In the genomic region with DNA sequence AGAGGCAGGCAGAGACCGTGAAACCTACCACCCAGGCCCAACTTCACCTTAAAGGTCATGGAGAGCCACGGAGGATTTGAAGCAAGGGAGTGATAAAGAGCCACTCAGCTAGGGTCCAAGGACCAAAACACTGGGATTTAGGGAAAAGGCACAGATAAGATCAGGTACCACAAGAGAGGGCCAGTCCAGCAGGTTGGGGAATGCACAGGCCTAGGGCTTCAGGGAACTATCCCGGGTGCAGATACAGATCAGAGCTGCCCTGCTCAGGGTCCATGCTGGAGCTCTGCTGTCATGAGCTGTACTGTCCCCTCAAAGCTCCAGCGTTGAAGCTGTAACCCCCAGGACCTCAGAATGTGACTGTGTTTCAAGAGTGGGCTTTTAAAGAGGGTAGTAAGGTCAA, we compare ENCODE assay signal across 26 cellular contexts.
"Had no signal": no experiment of that assay in that cellular context is flagged by ENCODE, and none has a peak within 500 bp of the region (broad histone marks: within the 10 kb centered on the region; RNA-seq: fewer than 3 reads in every experiment).

No MANE protein-coding gene starts in this region.

- H3K27ac Mint-ChIP-seq: activated naive CD4-positive, alpha-beta T cell treated with anti-CD3 and anti-CD28 coated beads, Interleukin-2, amount 10 ng/mL, durations not matched to agents 7 days and 5 days; activated naive CD8-positive, alpha-beta T cell treated with anti-CD3 and anti-CD28 coated beads, Interleukin-2, amount 10 ng/mL, durations not matched to agents 7 days and 5 days; dendritic cell treated with granulocyte-macrophage colony-stimulating factor and Interleukin-4, amounts not matched to agents 40 ng/mL and 50 ng/mL, for 4 days had no signal

- H3K4me1 ChIP-seq: parathyroid adenoma, right atrium auricular region, testis, uterus had no signal

- H3K36me3 Mint-ChIP-seq: activated naive CD4-positive, alpha-beta T cell treated with anti-CD3 and anti-CD28 coated beads, Interleukin-2, amount 10 ng/mL, durations not matched to agents 7 days and 5 days; activated naive CD8-positive, alpha-beta T cell treated with anti-CD3 and anti-CD28 coated beads, Interleukin-2, amount 10 ng/mL, durations not matched to agents 7 days and 5 days had no signal

- H3K9me3 ChIP-seq: esophagus squamous epithelium, right atrium auricular region, testis, transverse colon, uterus had no signal

- H3K4me3 ChIP-seq: esophagus squamous epithelium, right atrium auricular region, testis, transverse colon, uterus had no signal

- DNase-seq: activated CD4-positive, alpha-beta T cell treated with anti-CD3 and anti-CD28 coated beads for 48 hours; activated CD4-positive, alpha-beta T cell treated with anti-CD3 and anti-CD28 coated beads, Interleukin-2, amount 50 U/mL, for 48 hours; activated CD8-positive, alpha-beta memory T cell treated with anti-CD3 and anti-CD28 coated beads for 24 hours; activated gamma-delta T cell; activated naive CD4-positive, alpha-beta T cell treated with anti-CD3 and anti-CD28 coated beads, Interleukin-2, amount 10 ng/mL, durations not matched to agents 7 days and 5 days; activated naive CD8-positive, alpha-beta T cell treated with anti-CD3 and anti-CD28 coated beads, Interleukin-2, amount 10 ng/mL, durations not matched to agents 7 days and 5 days; brain microvascular endothelial cell; central memory CD4-positive, alpha-beta T cell; esophagus squamous epithelium; foreskin melanocyte; left ventricle myocardium superior; midbrain; naive thymus-derived CD4-positive, alpha-beta T cell; nucleus accumbens; stimulated activated CD4-positive, alpha-beta T cell treated with anti-CD3 and anti-CD28 coated beads, Interleukin-15, amount 100 ng/mL, for 24 hours; stimulated activated CD4-positive, alpha-beta T cell treated with anti-CD3 and anti-CD28 coated beads, Interleukin-2, amount 100 ng/mL, for 24 hours; stimulated activated naive CD4-positive, alpha-beta T cell; testis; transverse colon; uterus had no signal

- H3K36me3 ChIP-seq: brain microvascular endothelial cell, right atrium auricular region, transverse colon, uterus had no signal

- H3K27ac ChIP-seq: epithelial cell of prostate, parathyroid adenoma, right atrium auricular region, testis, uterus, VCaP had no signal

- H3K27me3 ChIP-seq: brain microvascular endothelial cell, esophagus squamous epithelium, right atrium auricular region, testis, transverse colon, uterus had no signal

- H3K9me3 Mint-ChIP-seq: activated naive CD4-positive, alpha-beta T cell treated with anti-CD3 and anti-CD28 coated beads, Interleukin-2, amount 10 ng/mL, durations not matched to agents 7 days and 5 days; activated naive CD8-positive, alpha-beta T cell treated with anti-CD3 and anti-CD28 coated beads, Interleukin-2, amount 10 ng/mL, durations not matched to agents 7 days and 5 days; dendritic cell treated with granulocyte-macrophage colony-stimulating factor and Interleukin-4, amounts not matched to agents 40 ng/mL and 50 ng/mL, for 4 days; naive thymus-derived CD4-positive, alpha-beta T cell had no signal

- H3K4me3 Mint-ChIP-seq: activated naive CD4-positive, alpha-beta T cell treated with anti-CD3 and anti-CD28 coated beads, Interleukin-2, amount 10 ng/mL, durations not matched to agents 7 days and 5 days; activated naive CD8-positive, alpha-beta T cell treated with anti-CD3 and anti-CD28 coated beads, Interleukin-2, amount 10 ng/mL, durations not matched to agents 7 days and 5 days; dendritic cell treated with granulocyte-macrophage colony-stimulating factor and Interleukin-4, amounts not matched to agents 40 ng/mL and 50 ng/mL, for 4 days; naive thymus-derived CD4-positive, alpha-beta T cell had no signal

- H2AFZ ChIP-seq: parathyroid adenoma had no signal

- ATAC-seq: activated CD4-positive, CD25-positive, alpha-beta regulatory T cell treated with anti-CD3 and anti-CD28 coated beads, Interleukin-2, amount 50 U/mL, for 24 hours; left ventricle myocardium superior; naive thymus-derived CD4-positive, alpha-beta T cell had no signal

- H3K9ac ChIP-seq: parathyroid adenoma had no signal

- H3K4me1 Mint-ChIP-seq: activated naive CD4-positive, alpha-beta T cell treated with anti-CD3 and anti-CD28 coated beads, Interleukin-2, amount 10 ng/mL, durations not matched to agents 7 days and 5 days; activated naive CD8-positive, alpha-beta T cell treated with anti-CD3 and anti-CD28 coated beads, Interleukin-2, amount 10 ng/mL, durations not matched to agents 7 days and 5 days had no signal
